In genomic region chr20:57455386-57455785, GRCh38 we compare ENCODE assay signal across 14 cellular contexts.
A peak's percentile ranks its signal among the peaks of the same experiment; 100 is the strongest.
DNase-seq lines count a peak whose midpoint lies in the region; ATAC-seq and TF ChIP-seq lines count a peak whose summit lies in the region.
"Had no signal": no experiment of that assay in that cellular context is flagged by ENCODE, and none has a peak within 500 bp of the region (broad histone marks: within the 10 kb centered on the region; RNA-seq: fewer than 3 reads in every experiment).

No MANE protein-coding gene starts in this region.

- ATAC-seq in stimulated activated naive B cell treated with anti-CD40 and anti-IgM and Interleukin-4, amounts not matched to agents 10 μg/mL and 1 μg/mL and 100 μg/mL, for 72 hours (replicated peaks) = no peak
- no peak for ATAC-seq in activated CD8-positive, alpha-beta T cell treated with anti-CD3 and anti-CD28 coated beads, Interleukin-2, amount 10 ng/mL, durations not matched to agents 7 days and 5 days

- TF ChIP-seq CTCF in H9 (conservative IDR thresholded peaks at IDR 0.05) (no peak), OCI-LY7 (conservative IDR thresholded peaks at IDR 0.05; ENCODE audit: low read length) (no peak)

- no peak overlapping the region for H3T11ph ChIP-seq in H9 (ENCODE audit: low read length)

- peaks cover 65 to 99% (median 89%) of the 10 kb centered on the region in 10 experiments for H3K4me1 ChIP-seq in BLaER1 treated with 17β-estradiol and CSF1 and Interleukin-3, amounts not matched to agents 10 nM and 100 nM
- no peaks in the 10 kb centered on the region for H3K4me1 ChIP-seq in H9 (ENCODE audit: insufficient read depth, low read length)
- peaks cover 40% of the 10 kb centered on the region for H3K4me1 ChIP-seq in OCI-LY7 (ENCODE audit: insufficient read depth, low read length, poor library complexity, severe bottlenecking)
- H3K4me1 ChIP-seq: BE2C, HAP-1 had no signal

- H3K14ac ChIP-seq in H9 (ENCODE audit: insufficient read depth, low read length) = no peak overlapping the region

- DNase-seq in H9 (no peak), OCI-LY7 (ENCODE audit: low spot score) (no peak), NCI-H2107 treated with DMSO at 0.1 percent for 48 hours (lab: John Stamatoyannopoulos, UW; ENCODE audit: unreplicated experiment) (no peak)
- DNase-seq in stimulated activated naive B cell treated with anti-CD40 and anti-IgM and Interleukin-4, amounts not matched to agents 10 μg/mL and 1 μg/mL and 100 μg/mL, for 72 hours = no peak
- no peak for DNase-seq in activated CD8-positive, alpha-beta T cell treated with anti-CD3 and anti-CD28 coated beads, Interleukin-2, amount 10 ng/mL, durations not matched to agents 7 days and 5 days
- no peak for DNase-seq in T-helper 2 cell treated with Interferon-gamma antibody and Interleukin-4, amounts not matched to agents 5 μg/mL and 100 μg/mL, for 36 hours (ENCODE audit: low spot score)
- DNase-seq: ACHN; BE2C; CD4-positive, alpha-beta memory T cell; DND-41 had no signal

- CTCF ChIA-PET in OCI-LY7 (lab: Charles Lee; ENCODE audit: unreplicated experiment) = interaction anchor here (0.5 kb wide), 1 partner anchor 9 kb away, joined by 3 read pairs; no protein-coding TSS in a partner anchor
- CTCF ChIA-PET in activated CD8-positive, alpha-beta T cell treated with anti-CD3 and anti-CD28 coated beads, Interleukin-2, amount 10 ng/mL, durations not matched to agents 7 days and 5 days (lab: Charles Lee) = interaction anchor here (0.8 to 1.2 kb wide), 2 partner anchors 9 to 32 kb away, joined by 3 to 4 read pairs; no protein-coding TSS in a partner anchor

- H2BK12ac ChIP-seq in H9 (ENCODE audit: insufficient read length, low read depth, low read length) = no peak overlapping the region

- peaks cover 0 to 13% (median 0%) of the 10 kb centered on the region in 11 experiments; a peak in 4 of 22 replicates for H3K9me3 ChIP-seq in BLaER1 treated with 17β-estradiol and CSF1 and Interleukin-3, amounts not matched to agents 10 nM and 100 nM (replicated peaks in 1 of 11)
- no peaks in the 10 kb centered on the region for H3K9me3 ChIP-seq in H9 (ENCODE audit: control insufficient read depth, low read depth, low read length)
- no peaks in the 10 kb centered on the region for H3K9me3 ChIP-seq in OCI-LY7 (ENCODE audit: low read length)
- H3K9me3 ChIP-seq: BE2C, HAP-1 had no signal

- no peaks in the 10 kb centered on the region for H3K79me2 ChIP-seq in H9 (ENCODE audit: insufficient read depth, low read length)
- H3K79me2 ChIP-seq in OCI-LY7 (ENCODE audit: insufficient read depth, low read depth, low read length) = no peaks in the 10 kb centered on the region

- no peaks in the 10 kb centered on the region for H3K36me3 ChIP-seq in BLaER1 treated with 17β-estradiol and CSF1 and Interleukin-3, amounts not matched to agents 10 nM and 100 nM
- H3K36me3 ChIP-seq in OCI-LY7 (ENCODE audit: insufficient read depth, low read length) = no peaks in the 10 kb centered on the region
- H3K36me3 ChIP-seq: BE2C, HAP-1 had no signal

- POLR2A ChIA-PET in OCI-LY7 (lab: Charles Lee) = no interaction called here
- POLR2A ChIA-PET in activated CD8-positive, alpha-beta T cell treated with anti-CD3 and anti-CD28 coated beads, Interleukin-2, amount 10 ng/mL, durations not matched to agents 7 days and 5 days (lab: Charles Lee) = interaction anchor here (0.9 kb wide), 1 partner anchor 57 kb away, joined by 5 read pairs; no protein-coding TSS in a partner anchor

- H4K5ac ChIP-seq in H9 (ENCODE audit: insufficient read length, low read depth, low read length) = no peak overlapping the region

- H3K9ac ChIP-seq in BLaER1 treated with 17β-estradiol and CSF1 and Interleukin-3, amounts not matched to agents 10 nM and 100 nM = peak overlapping the region in 3 of 11 experiments; percentile 4 to 40 (median 11); a peak in 2 of 22 replicates
- H3K9ac ChIP-seq in H9 (ENCODE audit: extremely low read depth, insufficient read length, low read length) = no peak overlapping the region

- H2BK120ac ChIP-seq in H9 (ENCODE audit: low read depth, low read length, poor library complexity, severe bottlenecking) = no peak overlapping the region

- no peaks in the 10 kb centered on the region for H4K20me1 ChIP-seq in BLaER1 treated with 17β-estradiol and CSF1 and Interleukin-3, amounts not matched to agents 10 nM and 100 nM
- H4K20me1 ChIP-seq in H9 (ENCODE audit: control insufficient read depth, insufficient read depth, insufficient read length) = no peaks in the 10 kb centered on the region
- no peaks in the 10 kb centered on the region for H4K20me1 ChIP-seq in OCI-LY7 (ENCODE audit: insufficient read depth, low read length)

- intact Hi-C loops in OCI-LY7 (cut with micrococcal nuclease; ENCODE audit: unreplicated experiment) = no loop called here

- no peaks in the 10 kb centered on the region for H3K23me2 ChIP-seq in H9 (ENCODE audit: insufficient read length, low read depth, low read length, poor library complexity, severe bottlenecking)

- H2AFZ ChIP-seq in H9 (ENCODE audit: low read length) (no peak overlapping the region), OCI-LY7 (ENCODE audit: low read length) (no peak overlapping the region)

- H3K36me3 Mint-ChIP-seq in H9 (ENCODE audit: insufficient read depth in 1 of 3, low read depth in 3 of 3) = peaks cover 0 to 5% (median 5%) of the 10 kb centered on the region in 3 experiments; a peak in 2 of 7 replicates
- H3K36me3 Mint-ChIP-seq in stimulated activated naive B cell treated with anti-CD40 and anti-IgM and Interleukin-4, amounts not matched to agents 10 μg/mL and 1 μg/mL and 100 μg/mL, for 72 hours = peaks cover 0 to 4% of the 10 kb centered on the region in 2 donors
- H3K36me3 Mint-ChIP-seq in activated CD8-positive, alpha-beta T cell treated with anti-CD3 and anti-CD28 coated beads, Interleukin-2, amount 10 ng/mL, durations not matched to agents 7 days and 5 days (ENCODE audit: low read depth) = no peaks in the 10 kb centered on the region
- no peaks in the 10 kb centered on the region for H3K36me3 Mint-ChIP-seq in T-helper 2 cell treated with Interferon-gamma antibody and Interleukin-4, amounts not matched to agents 5 μg/mL and 100 μg/mL, for 36 hours (ENCODE audit: low read depth)
- H3K36me3 Mint-ChIP-seq: CD4-positive, alpha-beta memory T cell had no signal

- H3K27ac Mint-ChIP-seq in H9 = peak overlapping the region in 2 of 3 experiments; percentile 16 to 24; a peak in 2 of 7 replicates
- peak overlapping the region; percentile 4 for H3K27ac Mint-ChIP-seq in stimulated activated naive B cell treated with anti-CD40 and anti-IgM and Interleukin-4, amounts not matched to agents 10 μg/mL and 1 μg/mL and 100 μg/mL, for 72 hours
- H3K27ac Mint-ChIP-seq in activated CD8-positive, alpha-beta T cell treated with anti-CD3 and anti-CD28 coated beads, Interleukin-2, amount 10 ng/mL, durations not matched to agents 7 days and 5 days = no peak overlapping the region
- no peak overlapping the region for H3K27ac Mint-ChIP-seq in T-helper 2 cell treated with Interferon-gamma antibody and Interleukin-4, amounts not matched to agents 5 μg/mL and 100 μg/mL, for 36 hours
- H3K27ac Mint-ChIP-seq: CD14-positive monocyte; CD4-positive, alpha-beta memory T cell had no signal

- no peak overlapping the region for H3K4ac ChIP-seq in H9 (ENCODE audit: low read depth, low read length)

- H3K4me2 ChIP-seq in BLaER1 treated with 17β-estradiol and CSF1 and Interleukin-3, amounts not matched to agents 10 nM and 100 nM = peak overlapping the region; percentile 14 to 99 (median 56); a peak in 21 of 22 replicates
- H3K4me2 ChIP-seq in H9 (ENCODE audit: insufficient read depth, insufficient read length, low read length) (no peak overlapping the region), OCI-LY7 (ENCODE audit: low read length) (peak overlapping the region; percentile 18; the same call in 1 of the 2 replicates)

- no peaks in the 10 kb centered on the region for H3K27me3 ChIP-seq in BLaER1 treated with 17β-estradiol and CSF1 and Interleukin-3, amounts not matched to agents 10 nM and 100 nM
- no peaks in the 10 kb centered on the region for H3K27me3 ChIP-seq in H9 (ENCODE audit: insufficient read depth, low read length)
- H3K27me3 ChIP-seq: BE2C had no signal

- no TSS peak for BruUV-seq in OCI-LY7 (replicated peaks; lab: Mats Ljungman, UMichigan)

- no peak overlapping the region for H3K18ac ChIP-seq in H9 (ENCODE audit: insufficient read length, low read depth, low read length)

- no peak overlapping the region for H2BK5ac ChIP-seq in H9 (ENCODE audit: insufficient read length, low read length)

- peaks cover 3% of the 10 kb centered on the region for H3K27me3 Mint-ChIP-seq in H9 (ENCODE audit: low read depth)
- no peaks in the 10 kb centered on the region for H3K27me3 Mint-ChIP-seq in stimulated activated naive B cell treated with anti-CD40 and anti-IgM and Interleukin-4, amounts not matched to agents 10 μg/mL and 1 μg/mL and 100 μg/mL, for 72 hours
- H3K27me3 Mint-ChIP-seq in activated CD8-positive, alpha-beta T cell treated with anti-CD3 and anti-CD28 coated beads, Interleukin-2, amount 10 ng/mL, durations not matched to agents 7 days and 5 days (ENCODE audit: low read depth) = peaks cover 14% of the 10 kb centered on the region
- H3K27me3 Mint-ChIP-seq in T-helper 2 cell treated with Interferon-gamma antibody and Interleukin-4, amounts not matched to agents 5 μg/mL and 100 μg/mL, for 36 hours (ENCODE audit: low read depth) = peaks cover 6% of the 10 kb centered on the region

- no peaks in the 10 kb centered on the region for H3K79me1 ChIP-seq in H9 (ENCODE audit: insufficient read depth, low read depth, low read length, poor library complexity, severe bottlenecking)

- no CpG with 5 or more reads among the region's 3 CpGs for WGBS in H9 (ENCODE audit: extremely low coverage, insufficient read length, low lambda C conversion rate)

- H3K23ac ChIP-seq in H9 (ENCODE audit: insufficient read length, low read depth, low read length) = no peak overlapping the region

- no peak overlapping the region for H2AK5ac ChIP-seq in H9 (ENCODE audit: insufficient read length, low read length)

- H4K8ac ChIP-seq in H9 (replicated peaks; ENCODE audit: insufficient read length, low read depth, low read length) = no peak overlapping the region

- H3K4me3 ChIP-seq in BLaER1 treated with 17β-estradiol and CSF1 and Interleukin-3, amounts not matched to agents 10 nM and 100 nM = no peak overlapping the region
- H3K4me3 ChIP-seq in OCI-LY7 (ENCODE audit: low read depth, low read length, poor library complexity, severe bottlenecking) = no peak overlapping the region
- H3K4me3 ChIP-seq: HAP-1 had no signal

- H3K9me2 ChIP-seq in OCI-LY7 (ENCODE audit: insufficient read depth, low read length) = no peaks in the 10 kb centered on the region

- peaks cover 10 to 31% of the 10 kb centered on the region in 2 experiments for H3K4me1 Mint-ChIP-seq in H9
- H3K4me1 Mint-ChIP-seq in stimulated activated naive B cell treated with anti-CD40 and anti-IgM and Interleukin-4, amounts not matched to agents 10 μg/mL and 1 μg/mL and 100 μg/mL, for 72 hours = peaks cover 33 to 41% of the 10 kb centered on the region in 2 donors
- peaks cover 26% of the 10 kb centered on the region for H3K4me1 Mint-ChIP-seq in activated CD8-positive, alpha-beta T cell treated with anti-CD3 and anti-CD28 coated beads, Interleukin-2, amount 10 ng/mL, durations not matched to agents 7 days and 5 days (ENCODE audit: low read depth)
- peaks cover 19% of the 10 kb centered on the region for H3K4me1 Mint-ChIP-seq in T-helper 2 cell treated with Interferon-gamma antibody and Interleukin-4, amounts not matched to agents 5 μg/mL and 100 μg/mL, for 36 hours (ENCODE audit: low read depth)

- no peak overlapping the region for H2BK15ac ChIP-seq in H9 (ENCODE audit: low read depth, low read length)

- no peak overlapping the region for H3K56ac ChIP-seq in H9 (ENCODE audit: insufficient read length, low read depth, low read length)

- H3K27ac ChIP-seq in BLaER1 treated with 17β-estradiol and CSF1 and Interleukin-3, amounts not matched to agents 10 nM and 100 nM = peak overlapping the region in 8 of 11 experiments; percentile 96 to 99 (median 98); a peak in 13 of 22 replicates
- H3K27ac ChIP-seq in H9 (ENCODE audit: insufficient read length, low read depth, low read length) = no peak overlapping the region
- H3K27ac ChIP-seq in OCI-LY7 (ENCODE audit: low read depth, low read length, poor library complexity, severe bottlenecking) = no peak overlapping the region
- H3K27ac ChIP-seq: HL-60 had no signal

- peaks cover 5 to 11% of the 10 kb centered on the region in 2 experiments; a peak in 4 of 5 replicates for H3K9me3 Mint-ChIP-seq in H9
- H3K9me3 Mint-ChIP-seq in stimulated activated naive B cell treated with anti-CD40 and anti-IgM and Interleukin-4, amounts not matched to agents 10 μg/mL and 1 μg/mL and 100 μg/mL, for 72 hours = peaks cover 0 to 2% of the 10 kb centered on the region in 2 donors
- no peaks in the 10 kb centered on the region for H3K9me3 Mint-ChIP-seq in activated CD8-positive, alpha-beta T cell treated with anti-CD3 and anti-CD28 coated beads, Interleukin-2, amount 10 ng/mL, durations not matched to agents 7 days and 5 days (ENCODE audit: insufficient read depth)
- H3K9me3 Mint-ChIP-seq in T-helper 2 cell treated with Interferon-gamma antibody and Interleukin-4, amounts not matched to agents 5 μg/mL and 100 μg/mL, for 36 hours = no peaks in the 10 kb centered on the region
- H3K9me3 Mint-ChIP-seq: CD4-positive, alpha-beta memory T cell had no signal

- no peak overlapping the region for H2BK20ac ChIP-seq in H9 (ENCODE audit: low read depth, low read length, poor library complexity, severe bottlenecking)

- no peak overlapping the region for H3K4me3 Mint-ChIP-seq in H9
- H3K4me3 Mint-ChIP-seq in stimulated activated naive B cell treated with anti-CD40 and anti-IgM and Interleukin-4, amounts not matched to agents 10 μg/mL and 1 μg/mL and 100 μg/mL, for 72 hours = no peak overlapping the region
- H3K4me3 Mint-ChIP-seq in activated CD8-positive, alpha-beta T cell treated with anti-CD3 and anti-CD28 coated beads, Interleukin-2, amount 10 ng/mL, durations not matched to agents 7 days and 5 days = no peak overlapping the region
- no peak overlapping the region for H3K4me3 Mint-ChIP-seq in T-helper 2 cell treated with Interferon-gamma antibody and Interleukin-4, amounts not matched to agents 5 μg/mL and 100 μg/mL, for 36 hours
- H3K4me3 Mint-ChIP-seq: CD14-positive monocyte; CD4-positive, alpha-beta memory T cell had no signal

- H4K91ac ChIP-seq in H9 (ENCODE audit: insufficient read length, low read depth, low read length) = no peak overlapping the region

Comparison
In these comparisons a context has a peak if more than half of its experiments do, and no peak if none do; other contexts are left out.
1. H3K27ac ChIP-seq: peak in BLaER1 treated with 17β-estradiol and CSF1 and Interleukin-3, amounts not matched to agents 10 nM and 100 nM (8 of 11); none in H9 (single experiment) and OCI-LY7 (single experiment).
2. H3K27ac Mint-ChIP-seq: peak in H9 (2 of 3) and stimulated activated naive B cell treated with anti-CD40 and anti-IgM and Interleukin-4, amounts not matched to agents 10 μg/mL and 1 μg/mL and 100 μg/mL, for 72 hours (single experiment); none in activated CD8-positive, alpha-beta T cell treated with anti-CD3 and anti-CD28 coated beads, Interleukin-2, amount 10 ng/mL, durations not matched to agents 7 days and 5 days (single experiment) and T-helper 2 cell treated with Interferon-gamma antibody and Interleukin-4, amounts not matched to agents 5 μg/mL and 100 μg/mL, for 36 hours (single experiment).